In genomic region chr6:161876231-161876630, GRCh38 we compare ENCODE assay signal across 27 cellular contexts.
DNase-seq lines count a peak whose midpoint lies in the region.
"Had no signal": no experiment of that assay in that cellular context is flagged by ENCODE, and none has a peak within 500 bp of the region (broad histone marks: within the 10 kb centered on the region; RNA-seq: fewer than 3 reads in every experiment).

No MANE protein-coding gene starts in this region.

- no peak overlapping the region for H3K27ac ChIP-seq in trophoblast cell (ENCODE audit: low read depth, low read length)
- H3K27ac ChIP-seq: 22Rv1; A549; BLaER1; BLaER1 treated with 17β-estradiol and CSF1 and Interleukin-3, amounts not matched to agents 10 nM and 100 nM; C4-2B had no signal

- DNase-seq in trophoblast cell (peak; percentile 80 to 82), NCI-H2107 (lab: John Stamatoyannopoulos, UW) (no peak)
- DNase-seq: 8988T; ACHN; AML-193; BE2C; C1 segment of cervical spinal cord; Caco-2; Calu3; CD4-positive, alpha-beta memory T cell; CD4-positive, alpha-beta T cell; CD4-positive, CD25-positive, alpha-beta regulatory T cell; CD8-positive, alpha-beta memory T cell; CD8-positive, alpha-beta T cell; COR-L47; DMS 273 treated with DMSO at 0.1 percent for 48 hours; DMS153; DMS53; DMS79; DMS79 treated with DMSO at 0.1 percent for 48 hours; DND-41; EL had no signal

- no peak overlapping the region for H3K4me2 ChIP-seq in trophoblast cell (ENCODE audit: low read length)
- H3K4me2 ChIP-seq: A549; BLaER1; BLaER1 treated with 17β-estradiol and CSF1 and Interleukin-3, amounts not matched to agents 10 nM and 100 nM had no signal

- no peak overlapping the region for H2BK12ac ChIP-seq in trophoblast cell (ENCODE audit: low read length)

- no peak overlapping the region for H3K4me3 ChIP-seq in trophoblast cell (ENCODE audit: low read depth, low read length)
- H3K4me3 ChIP-seq: A549; BLaER1; BLaER1 treated with 17β-estradiol and CSF1 and Interleukin-3, amounts not matched to agents 10 nM and 100 nM had no signal

- H3K23ac ChIP-seq in trophoblast cell (ENCODE audit: low read length), result no peak overlapping the region

- no peak overlapping the region for H2BK5ac ChIP-seq in trophoblast cell (ENCODE audit: low read depth, low read length, poor library complexity)

- no peaks in the 10 kb centered on the region for H3K27me3 ChIP-seq in trophoblast cell (ENCODE audit: insufficient read depth, low read length)
- H3K27me3 ChIP-seq: BE2C; BLaER1; BLaER1 treated with 17β-estradiol and CSF1 and Interleukin-3, amounts not matched to agents 10 nM and 100 nM had no signal

- H4K8ac ChIP-seq in trophoblast cell (ENCODE audit: low read depth, low read length), result no peak overlapping the region

- no peak overlapping the region for H3K18ac ChIP-seq in trophoblast cell (ENCODE audit: low read length)

- no peak overlapping the region for H2AK5ac ChIP-seq in trophoblast cell (ENCODE audit: low read length)

- H2BK120ac ChIP-seq in trophoblast cell (ENCODE audit: insufficient read depth, low read length, poor library complexity), result no peak overlapping the region

- H4K91ac ChIP-seq in trophoblast cell (ENCODE audit: low read depth, low read length), result no peak overlapping the region

- no peaks in the 10 kb centered on the region for H3K79me1 ChIP-seq in trophoblast cell (ENCODE audit: low read length)

- no peak overlapping the region for H2AFZ ChIP-seq in trophoblast cell (ENCODE audit: insufficient read depth, low read length, poor library complexity)

- no peak overlapping the region for H4K12ac ChIP-seq in trophoblast cell (ENCODE audit: low read depth, low read length)

- no peaks in the 10 kb centered on the region for H3K36me3 ChIP-seq in trophoblast cell (ENCODE audit: control insufficient read depth in 1 of 2, insufficient read depth in 2 of 2, low read length in 2 of 2)
- H3K36me3 ChIP-seq: BE2C; BLaER1; BLaER1 treated with 17β-estradiol and CSF1 and Interleukin-3, amounts not matched to agents 10 nM and 100 nM had no signal

- WGBS in trophoblast cell (ENCODE audit: extremely low coverage, insufficient coverage, insufficient read length), result no CpG with 5 or more reads among the region's 8 CpGs

- H3K14ac ChIP-seq in trophoblast cell (ENCODE audit: low read length), result no peak overlapping the region

- H3K79me2 ChIP-seq in trophoblast cell (ENCODE audit: control insufficient read depth, insufficient read depth, low read length, poor library complexity), result no peaks in the 10 kb centered on the region

- H3K4me1 ChIP-seq in trophoblast cell (ENCODE audit: control insufficient read depth in 1 of 2, insufficient read depth in 2 of 2, low read length in 2 of 2), result no peaks in the 10 kb centered on the region
- H3K4me1 ChIP-seq: A549; BE2C; BLaER1; BLaER1 treated with 17β-estradiol and CSF1 and Interleukin-3, amounts not matched to agents 10 nM and 100 nM; Caco-2 had no signal

- H3K9me3 ChIP-seq in trophoblast cell (ENCODE audit: insufficient read depth, low read depth, low read length), result no peaks in the 10 kb centered on the region
- H3K9me3 ChIP-seq: A549, BE2C, Caco-2 had no signal

- H3K9ac ChIP-seq in trophoblast cell (ENCODE audit: low read length), result no peak overlapping the region
- H3K9ac ChIP-seq: BLaER1; BLaER1 treated with 17β-estradiol and CSF1 and Interleukin-3, amounts not matched to agents 10 nM and 100 nM had no signal

- no peak overlapping the region for H3K4ac ChIP-seq in trophoblast cell (ENCODE audit: low read depth, low read length)
